ENCODE assay signal across 8 cellular contexts in genomic region chr12:103965590-103966407, GRCh38. TPM values are rescaled to one million over a fixed set of nuclear protein-coding genes. Genes with fewer than 3 reads are reported as not detected.
DNase-seq lines count a peak whose midpoint lies in the region; ATAC-seq and TF ChIP-seq lines count a peak whose summit lies in the region.

Gene TDG, plus strand, starts transcription at chr12:103965872. Its CDS starts 166 bp downstream, at chr12:103966038.

- H3K9me3 Mint-ChIP-seq in progenitor cell of endocrine pancreas (ENCODE audit: low read depth): no peaks in the 10 kb centered on the region

- ATAC-seq in HG02870 (IDR thresholded peaks at IDR 0.05; ENCODE audit: unreplicated experiment) (peak; percentile 87), left cardiac atrium (peak; percentile 99)

- intact Hi-C loops in T-helper 1 cell treated with Interleukin-12 subunit alpha and Interleukin-12 subunit beta and Interleukin-4 antibody, amounts not matched to agents 30 ng/mL and 1 ng/mL, for 36 hours (cut with micrococcal nuclease): loop anchor here (1.0 to 2.0 kb wide), 11 partner anchors 8 to 1903 kb away; partner anchors contain the start of genes HSP90B1, NFYB and NT5DC3
- intact Hi-C loops in left cardiac atrium (cut with DNase I): no loop called here

- H3K4me3 Mint-ChIP-seq in progenitor cell of endocrine pancreas (ENCODE audit: low read depth): peak within 1 kb of the TSS; percentile 96

- H3K27me3 Mint-ChIP-seq in progenitor cell of endocrine pancreas: no peaks in the 10 kb centered on the region

- TF ChIP-seq CTCF in GM13976 (IDR thresholded peaks at IDR 0.05; ENCODE audit: borderline replicate concordance, control extremely low read depth, extremely low read depth, insufficient read depth, missing control alignments): no peak
- peak; percentile 38 for TF ChIP-seq CTCF in progenitor cell of endocrine pancreas (IDR thresholded peaks at IDR 0.05; ENCODE audit: unreplicated experiment)

- peaks cover 32% of the 10 kb centered on the region for H3K4me1 Mint-ChIP-seq in progenitor cell of endocrine pancreas (ENCODE audit: low read depth)

- DNase-seq in GM13976 (ENCODE audit: low spot score) (peak; percentile 95), NCI-H146 treated with DMSO at 0.1 percent for 48 hours (lab: John Stamatoyannopoulos, UW; ENCODE audit: unreplicated experiment) (peak; percentile 96), amniotic stem cell (lab: John Stamatoyannopoulos, UW) (peak; percentile 91), left cardiac atrium (peak; percentile 98), progenitor cell of endocrine pancreas (ENCODE audit: low spot score, unreplicated experiment) (peak; percentile 93), ureter (ENCODE audit: low spot score) (peak; percentile 99)

- H3K36me3 Mint-ChIP-seq in progenitor cell of endocrine pancreas (ENCODE audit: insufficient read depth): peaks cover 6% of the 10 kb centered on the region

- in situ Hi-C loops in GM13976 (cut with MboI; ENCODE audit: low sequenced_read_pairs, unreplicated experiment): no loop called here

- H3K27ac Mint-ChIP-seq in progenitor cell of endocrine pancreas: peak within 1 kb of the TSS; percentile 99

RNA-seq across cellular contexts. Expression of gene TDG, which starts in this region (rescaled TPM):
- total RNA-seq in T-helper 1 cell treated with Interleukin-12 subunit alpha and Interleukin-12 subunit beta and Interleukin-4 antibody, amounts not matched to agents 30 ng/mL and 1 ng/mL, for 36 hours: 52.5 and 55.4 TPM in 2 replicates
- total RNA-seq in left cardiac atrium (10 to 100 TPM; 10.8 to 20.1 TPM), progenitor cell of endocrine pancreas (52.9 and 61.9 TPM in 2 replicates), ureter (24.9 TPM)

Comparison
In these comparisons a context has a peak if more than half of its experiments do, and no peak if none do; other contexts are left out.
1. Peak in every context shown above with its lines: DNase-seq and ATAC-seq.